1 cellular context compared by ENCODE assay signal in genomic region chr17:46001390-46002310, GRCh38.
TF ChIP-seq lines count a peak whose summit lies in the region.

No MANE protein-coding gene starts in this region.

TF ChIP-seq in HepG2, 621 proteins besides CTCF, POLR2A, EP300 and RAD21 (continued from another document and continues in another):
- TF ChIP-seq ZFP91 (CRISPR knock-in tag; IDR thresholded peaks at IDR 0.05; ENCODE audit: borderline replicate concordance), result 0 out of 2 replicates have a peak, but pooled peaks have one; percentile 69
- no peak for TF ChIP-seq ZNF260 (CRISPR knock-in tag; IDR thresholded peaks at IDR 0.05; ENCODE audit: borderline replicate concordance, low read depth)
- no peak for TF ChIP-seq HMGXB3 (CRISPR knock-in tag; IDR thresholded peaks at IDR 0.05; ENCODE audit: borderline replicate concordance)
- TF ChIP-seq KLF6 (CRISPR knock-in tag; IDR thresholded peaks at IDR 0.05), result no peak
- no peak for TF ChIP-seq DRAP1 (CRISPR knock-in tag; IDR thresholded peaks at IDR 0.05)
- no peak for TF ChIP-seq THAP8 (CRISPR knock-in tag; IDR thresholded peaks at IDR 0.05; ENCODE audit: borderline replicate concordance)
- no peak for TF ChIP-seq DDIT3 (CRISPR knock-in tag; IDR thresholded peaks at IDR 0.05)
- no peak for TF ChIP-seq SP140L (CRISPR knock-in tag; IDR thresholded peaks at IDR 0.05; ENCODE audit: borderline replicate concordance)
- no peak for TF ChIP-seq SMARCE1 (IDR thresholded peaks at IDR 0.05; ENCODE audit: borderline replicate concordance)
- no peak for TF ChIP-seq CEBPZ (IDR thresholded peaks at IDR 0.05; ENCODE audit: low read length)
- no peak for TF ChIP-seq ELK4 (CRISPR knock-in tag; IDR thresholded peaks at IDR 0.05; ENCODE audit: borderline replicate concordance)
- no peak for TF ChIP-seq MBNL3 (CRISPR knock-in tag; conservative IDR thresholded peaks at IDR 0.05)
- TF ChIP-seq SUZ12 (IDR thresholded peaks at IDR 0.05; ENCODE audit: low read depth, low read length), result no peak
- TF ChIP-seq MLXIP (CRISPR knock-in tag; IDR thresholded peaks at IDR 0.05; ENCODE audit: borderline replicate concordance), result no peak
- no peak for TF ChIP-seq HMG20A (CRISPR knock-in tag; IDR thresholded peaks at IDR 0.05; ENCODE audit: borderline replicate concordance)
- no peak for TF ChIP-seq ZNF672 (CRISPR knock-in tag; IDR thresholded peaks at IDR 0.05)
- TF ChIP-seq SIN3B (IDR thresholded peaks at IDR 0.05; ENCODE audit: low read length), result no peak
- no peak for TF ChIP-seq ATM (IDR thresholded peaks at IDR 0.05; ENCODE audit: borderline replicate concordance)
- TF ChIP-seq NFE2L2 (IDR thresholded peaks at IDR 0.05; ENCODE audit: low read length), result no peak
- no peak for TF ChIP-seq NFATC3 (CRISPR knock-in tag; IDR thresholded peaks at IDR 0.05)
- TF ChIP-seq ZNF720 (CRISPR knock-in tag; IDR thresholded peaks at IDR 0.05), result no peak
- TF ChIP-seq FOSL1 (CRISPR knock-in tag; IDR thresholded peaks at IDR 0.05; ENCODE audit: borderline replicate concordance), result no peak
- peak; percentile 66 for TF ChIP-seq ZNF687 (CRISPR knock-in tag; IDR thresholded peaks at IDR 0.05)
- TF ChIP-seq ZSCAN25 (CRISPR knock-in tag; IDR thresholded peaks at IDR 0.05), result no peak; the same call in 1 of the 2 replicates
- TF ChIP-seq TFDP1 (CRISPR knock-in tag; IDR thresholded peaks at IDR 0.05; ENCODE audit: borderline replicate concordance), result no peak
- no peak for TF ChIP-seq ZNF513 (CRISPR knock-in tag; conservative IDR thresholded peaks at IDR 0.05)
- TF ChIP-seq ZNF562 (CRISPR knock-in tag; IDR thresholded peaks at IDR 0.05; ENCODE audit: borderline replicate concordance), result no peak
